Comparison of ENCODE assay signal across 1 cellular context in the genomic region with DNA sequence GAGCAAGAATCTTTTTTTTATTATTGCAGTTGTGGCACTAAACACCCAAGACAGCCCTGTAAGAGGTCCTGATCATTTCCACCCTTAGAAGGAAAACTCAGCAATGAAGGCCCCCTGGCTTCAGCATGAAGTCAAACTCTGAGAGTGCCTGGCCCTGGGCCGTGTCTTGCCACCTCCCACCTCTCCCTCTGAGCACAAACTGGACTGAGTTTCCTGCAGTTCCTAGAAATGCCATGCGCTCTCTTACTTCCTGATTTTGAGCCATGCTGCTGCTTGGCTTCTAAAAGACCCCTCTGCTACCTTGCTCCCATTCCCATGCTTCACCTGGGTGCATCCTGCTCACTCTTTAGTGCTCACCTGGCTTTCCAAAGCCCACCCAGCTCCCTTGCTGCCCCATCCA.
TF ChIP-seq lines count a peak whose summit lies in the region.

No MANE protein-coding gene starts in this region.

TF ChIP-seq in endothelial cell of umbilical vein, 7 proteins besides CTCF, POLR2A, EP300 and RAD21:
- TF ChIP-seq EZH2 (IDR thresholded peaks at IDR 0.05; ENCODE audit: borderline replicate concordance, low read depth, low read length, severe bottlenecking) = no peak
TF ChIP-seq in endothelial cell of umbilical vein: peak in this region for 0.
